24 cellular contexts compared by ENCODE assay signal in genomic region chr20:62790075-62790474, GRCh38. TPM values are rescaled to one million over a fixed set of nuclear protein-coding genes. Genes with fewer than 3 reads are reported as not detected.
DNase-seq lines count a peak whose midpoint lies in the region; ATAC-seq, FAIRE-seq and TF ChIP-seq lines count a peak whose summit lies in the region.
"Had no signal": no experiment of that assay in that cellular context is flagged by ENCODE, and none has a peak within 500 bp of the region (broad histone marks: within the 10 kb centered on the region; RNA-seq: fewer than 3 reads in every experiment).

No MANE protein-coding gene starts in this region.

- no peak for DNase-seq in HepG2 (ENCODE audit: low spot score)
- DNase-seq in right lobe of liver, result no peak
- no peak for DNase-seq in RWPE1 (ENCODE audit: low spot score)
- DNase-seq in neuronal stem cell (ENCODE audit: low spot score), result no peak
- DNase-seq in iPS-NIHi7 (ENCODE audit: extremely low spot score), result no peak
- no peak for DNase-seq in HUDEP-2 (lab: John Stamatoyannopoulos, UW; ENCODE audit: unreplicated experiment in 76 of 76)
- no peak for DNase-seq in mucosa of gallbladder (ENCODE audit: low spot score)
- DNase-seq: AML-193; C1 segment of cervical spinal cord; CD4-positive, CD25-positive, alpha-beta regulatory T cell; CD8-positive, alpha-beta memory T cell; COR-L47; DMS 273 treated with DMSO at 0.1 percent for 48 hours; DMS53; DND-41; EL; Karpas-422 had no signal

- peaks cover 16 to 66% of the 10 kb centered on the region in 2 experiments for H3K27me3 ChIP-seq in HepG2 (ENCODE audit: control insufficient read depth in 1 of 2, insufficient read depth in 2 of 2, low read length in 2 of 2)
- no peaks in the 10 kb centered on the region for H3K27me3 ChIP-seq in right lobe of liver
- H3K27me3 ChIP-seq in neuronal stem cell (ENCODE audit: control insufficient read depth in 3 of 3, insufficient read depth in 3 of 3, low read depth in 1 of 3, low read length in 3 of 3), result peaks cover 0 to 22% (median 20%) of the 10 kb centered on the region in 3 experiments

- no peaks in the 10 kb centered on the region for H3K9me3 ChIP-seq in HepG2 (ENCODE audit: low read length)
- H3K9me3 ChIP-seq in right lobe of liver, result no peaks in the 10 kb centered on the region
- H3K9me3 ChIP-seq in neuronal stem cell (replicated peaks in 1 of 2; ENCODE audit: control insufficient read depth in 2 of 2, insufficient read depth in 1 of 2, low read depth in 1 of 2, low read length in 2 of 2), result peaks cover 0 to 2% of the 10 kb centered on the region in 2 donors
- H3K9me3 ChIP-seq: A549, HAP-1 had no signal

- CTCF ChIA-PET in HepG2 (lab: Yijun Ruan, JAX; ENCODE audit: low intra/inter-chr PET ratio, low total read pairs) (interaction anchor here (1.8 to 3.9 kb wide), 4 partner anchors 18 to 290 kb away, joined by 5 to 93 read pairs (median 16); no protein-coding TSS in a partner anchor), RWPE1 (lab: Yijun Ruan, JAX) (interaction anchor here (0.6 to 3.8 kb wide), 12 partner anchors 19 to 290 kb away, joined by 3 to 70 read pairs (median 8); partner anchors contain the start of gene NTSR1)

- H3K4me1 ChIP-seq in HepG2 (ENCODE audit: insufficient read depth, low read length) (peaks cover 50% of the 10 kb centered on the region), right lobe of liver (peaks cover 0 to 6% (median 3%) of the 10 kb centered on the region in 4 donors), neuronal stem cell (ENCODE audit: control insufficient read depth in 2 of 2, insufficient read depth in 1 of 2, low read depth in 1 of 2, low read length in 2 of 2) (peaks cover 18 to 22% of the 10 kb centered on the region in 2 donors)

- H4K91ac ChIP-seq in neuronal stem cell (ENCODE audit: low read depth, low read length, poor library complexity), result no peak overlapping the region

- no peak for FAIRE-seq in HepG2 (lab: Jason Lieb, UNC)
- FAIRE-seq: A549, GM12878, GM19239 had no signal

- H2AK5ac ChIP-seq in neuronal stem cell (ENCODE audit: low read depth, low read length), result no peak overlapping the region

- no peak overlapping the region for H2BK120ac ChIP-seq in neuronal stem cell (ENCODE audit: low read depth, low read length)

- peak overlapping the region; percentile 40 for H3K23ac ChIP-seq in neuronal stem cell (ENCODE audit: low read depth, low read length, poor library complexity)

- H4K8ac ChIP-seq in neuronal stem cell (ENCODE audit: low read depth, low read length), result no peak overlapping the region

- TF ChIP-seq EP300 in HepG2 (IDR thresholded peaks at IDR 0.05; ENCODE audit: low read depth in 2 of 2, low read length in 2 of 2) (no peak), HepG2 (CRISPR knock-in tag; IDR thresholded peaks at IDR 0.05; ENCODE audit: borderline replicate concordance) (no peak)

- peak overlapping the region; percentile 33 for H2BK12ac ChIP-seq in neuronal stem cell (ENCODE audit: low read length)

- intact Hi-C loops in HepG2 (cut with micrococcal nuclease; ENCODE audit: unreplicated experiment), result loop anchor here (2.0 to 10.0 kb wide), 4 partner anchors 103 to 415 kb away; no protein-coding TSS in a partner anchor
- intact Hi-C loops in right lobe of liver (cut with DNase I), result no loop called here

- H2BK15ac ChIP-seq in neuronal stem cell (ENCODE audit: low read length), result no peak overlapping the region

- no peak overlapping the region for H2AFZ ChIP-seq in HepG2 (ENCODE audit: low read length)
- H2AFZ ChIP-seq in neuronal stem cell (ENCODE audit: low read length), result no peak overlapping the region

- H3K4me2 ChIP-seq in HepG2 (ENCODE audit: low read depth, low read length), result no peak overlapping the region
- H3K4me2 ChIP-seq in neuronal stem cell (ENCODE audit: insufficient read depth, low read length, poor library complexity, severe bottlenecking), result no peak overlapping the region
- H3K4me2 ChIP-seq: A549 had no signal

- in situ Hi-C loops in HepG2 (cut with HindIII; ENCODE audit: extremely low pct_ligation_motif_present, low pct_unique_long_range_greater_than_20kb), result loop anchor here (5.0 to 25.0 kb wide), 3 partner anchors 123 to 278 kb away; no protein-coding TSS in a partner anchor

- no peak overlapping the region for H3K4ac ChIP-seq in neuronal stem cell (ENCODE audit: low read length)

- WGBS in HepG2 (ENCODE audit: low lambda C conversion rate), result 60% methylated on average over 12 of the region's 12 CpGs
- WGBS in right lobe of liver (ENCODE audit: insufficient coverage, low coverage, low lambda C conversion rate, missing lambda C conversion rate), result no CpG with 5 or more reads among the region's 12 CpGs
- no CpG with 5 or more reads among the region's 12 CpGs for whole genome bisulfite sequencing in neuronal stem cell (ENCODE audit: extremely low coverage in 2 of 2, insufficient read length in 2 of 2, insufficient replicate concordance in 1 of 2), 2 donors

- TF ChIP-seq RAD21 in HepG2 (CRISPR knock-in tag; IDR thresholded peaks at IDR 0.05), result no peak

- no peak overlapping the region for H3K4me3 ChIP-seq in HepG2 (replicated peaks in 1 of 3; ENCODE audit: insufficient read depth in 1 of 3, low read depth in 2 of 3, low read length in 3 of 3)
- no peak overlapping the region for H3K4me3 ChIP-seq in right lobe of liver
- peak overlapping the region in 1 of 2 donors; percentile 29 for H3K4me3 ChIP-seq in neuronal stem cell (ENCODE audit: low read length in 2 of 2)
- H3K4me3 ChIP-seq: A549, GM12878, HAP-1 had no signal

- TF ChIP-seq CTCF in HepG2 (CRISPR knock-in tag; IDR thresholded peaks at IDR 0.05) (no peak), right lobe of liver (IDR thresholded peaks at IDR 0.05) (no peak), RWPE1 (conservative IDR thresholded peaks at IDR 0.05; ENCODE audit: low read depth) (no peak)

- H3K36me3 ChIP-seq in HepG2 (replicated peaks in 1 of 2; ENCODE audit: control insufficient read depth in 1 of 2, insufficient read depth in 2 of 2, low read length in 2 of 2) (no peaks in the 10 kb centered on the region), right lobe of liver (no peaks in the 10 kb centered on the region), neuronal stem cell (replicated peaks in 1 of 2; ENCODE audit: control insufficient read depth in 2 of 2, insufficient read depth in 2 of 2, low read length in 2 of 2) (no peaks in the 10 kb centered on the region)
- H3K36me3 ChIP-seq: HAP-1 had no signal

- peak overlapping the region; percentile 42 for H3K14ac ChIP-seq in neuronal stem cell (ENCODE audit: low read length)

- no peaks in the 10 kb centered on the region for H3K79me1 ChIP-seq in neuronal stem cell (ENCODE audit: low read depth, low read length)

- H3K27ac ChIP-seq in HepG2 (ENCODE audit: extremely low read length, insufficient read depth, low read length), result no peak overlapping the region
- H3K27ac ChIP-seq in right lobe of liver, result no peak overlapping the region
- peak overlapping the region; percentile 10; the same call in 1 of the 2 replicates for H3K27ac ChIP-seq in RWPE1
- H3K27ac ChIP-seq in neuronal stem cell (replicated peaks; ENCODE audit: low read length), result no peak overlapping the region
- H3K27ac ChIP-seq: 22Rv1, A549, HL-60 had no signal

- no peaks in the 10 kb centered on the region for H3K79me2 ChIP-seq in HepG2 (ENCODE audit: insufficient read depth, low read length)

- peak overlapping the region; percentile 9 for H3K18ac ChIP-seq in neuronal stem cell (ENCODE audit: low read length)

- POLR2A ChIA-PET in HepG2 (lab: Yijun Ruan, JAX), result interaction anchor here (0.6 kb wide), 1 partner anchor 42 kb away, joined by 3 read pairs; no protein-coding TSS in a partner anchor
- POLR2A ChIA-PET in RWPE1 (lab: Yijun Ruan, JAX; ENCODE audit: low non-redundant PET), result no interaction called here

- ATAC-seq in HepG2 (no peak), right lobe of liver (no peak)
- ATAC-seq: A549, GM12878 had no signal

- H2BK5ac ChIP-seq in neuronal stem cell (ENCODE audit: low read length), result no peak overlapping the region

- no TSS peak for BruUV-seq in HepG2 (replicated peaks; lab: Mats Ljungman, UMichigan)

- H3K9ac ChIP-seq in HepG2 (ENCODE audit: insufficient read depth, low read depth, low read length) (no peak overlapping the region), neuronal stem cell (ENCODE audit: low read depth, low read length, poor library complexity) (peak overlapping the region; percentile 70)

- TF ChIP-seq POLR2A in HepG2 (IDR thresholded peaks at IDR 0.05; ENCODE audit: insufficient read depth in 1 of 2, low read depth in 2 of 2, low read length in 2 of 2), result no peak
- TF ChIP-seq POLR2A in right lobe of liver (IDR thresholded peaks at IDR 0.05), result no peak

- no peaks in the 10 kb centered on the region for H4K20me1 ChIP-seq in HepG2 (ENCODE audit: insufficient read depth, low read length)

RNA-seq across cellular contexts. Expression of gene MRGBP, which starts 6.2 kb away (rescaled TPM):
- total RNA-seq in HepG2 (2016; rRNA removed; fragmentation: Illumina TruSeq; extraction: Trizol) (34.8 and 35.9 TPM in 2 replicates), right lobe of liver (1 to 10 TPM; 3.3 to 8.0 (median 5.3) TPM), mucosa of gallbladder (8.9 TPM)
- 79.0 and 80.7 TPM in 2 replicates for total RNA-seq in HepG2 (2016; cell fraction: cytosol; rRNA removed; fragmentation: Illumina TruSeq; extraction: Trizol; ENCODE audit: low read depth)
- total RNA-seq in HepG2 (2016; cell fraction: insoluble cytoplasmic fraction; rRNA removed; fragmentation: Illumina TruSeq; extraction: Trizol), result 31.8 and 38.7 TPM in 2 replicates
- 96.7 and 98.0 TPM in 2 replicates for total RNA-seq in HepG2 (2016; cell fraction: membrane; rRNA removed; fragmentation: Illumina TruSeq; extraction: Trizol)
- total RNA-seq in HepG2 (2016; cell fraction: nucleus; rRNA removed; fragmentation: Illumina TruSeq; extraction: Trizol), result 17.0 and 18.5 TPM in 2 replicates
- 31.6 and 34.2 TPM in 2 replicates for polyA plus RNA-seq in HepG2 (2011; rRNA removed)
- polyA plus RNA-seq in HepG2 (2011; cell fraction: cytosol; rRNA removed), result 30.7 and 37.2 TPM in 2 replicates
- polyA plus RNA-seq in HepG2 (2011; cell fraction: nucleus; rRNA removed), result 29.7 and 36.4 TPM in 2 replicates
- polyA plus RNA-seq in HepG2 (2012), result 21.6 and 23.1 TPM in 2 replicates
- polyA plus RNA-seq in HepG2 (2016; cell fraction: cytosol; fragmentation: Illumina TruSeq; extraction: Trizol; ENCODE audit: low read depth), result 88.5 and 96.5 TPM in 2 replicates
- polyA plus RNA-seq in HepG2 (2016; cell fraction: insoluble cytoplasmic fraction; fragmentation: Illumina TruSeq; extraction: Trizol; ENCODE audit: low read depth), result 34.9 and 39.2 TPM in 2 replicates
- polyA plus RNA-seq in HepG2 (2016; cell fraction: membrane; fragmentation: Illumina TruSeq; extraction: Trizol; ENCODE audit: low read depth), result 88.7 and 90.6 TPM in 2 replicates
- polyA plus RNA-seq in HepG2 (2016; cell fraction: nucleus; fragmentation: Illumina TruSeq; extraction: Trizol; ENCODE audit: insufficient read depth, low read depth), result 40.3 and 42.7 TPM in 2 replicates
- 21.2 and 36.8 TPM in 2 replicates for polyA minus RNA-seq in HepG2 (2011; rRNA and poly(A)+ RNA removed; ENCODE audit: low replicate concordance)
- polyA minus RNA-seq in HepG2 (2011; cell fraction: cytosol; rRNA and poly(A)+ RNA removed), result 12.7 and 13.0 TPM in 2 replicates
- 10.2 and 10.9 TPM in 2 replicates for polyA minus RNA-seq in HepG2 (2011; cell fraction: nucleus; rRNA and poly(A)+ RNA removed)
- polyA plus RNA-seq in neuronal stem cell (2013, experiment 1 of 2), result 15.5 TPM
- polyA plus RNA-seq in neuronal stem cell (2013, experiment 2 of 2), result 15.6 TPM

RNA-seq across cellular contexts. Expression of gene OGFR, which starts 14.6 kb away (rescaled TPM):
- total RNA-seq in HepG2 (2016; rRNA removed; fragmentation: Illumina TruSeq; extraction: Trizol), result 68.3 and 81.8 TPM in 2 replicates
- 6.3 and 8.7 TPM in 2 replicates for total RNA-seq in HepG2 (2016; cell fraction: cytosol; rRNA removed; fragmentation: Illumina TruSeq; extraction: Trizol; ENCODE audit: low read depth)
- 58.8 and 84.2 TPM in 2 replicates for total RNA-seq in HepG2 (2016; cell fraction: insoluble cytoplasmic fraction; rRNA removed; fragmentation: Illumina TruSeq; extraction: Trizol)
- total RNA-seq in HepG2 (2016; cell fraction: membrane; rRNA removed; fragmentation: Illumina TruSeq; extraction: Trizol), result 20.8 and 24.4 TPM in 2 replicates
- 33.8 and 41.3 TPM in 2 replicates for total RNA-seq in HepG2 (2016; cell fraction: nucleus; rRNA removed; fragmentation: Illumina TruSeq; extraction: Trizol)
- 47.7 and 62.2 TPM in 2 replicates for polyA plus RNA-seq in HepG2 (2011; rRNA removed)
- 58.6 and 82.5 TPM in 2 replicates for polyA plus RNA-seq in HepG2 (2011; cell fraction: cytosol; rRNA removed)
- polyA plus RNA-seq in HepG2 (2011; cell fraction: nucleus; rRNA removed), result 105 and 121 TPM in 2 replicates
- polyA plus RNA-seq in HepG2 (2012), result 34.0 and 38.1 TPM in 2 replicates
- polyA plus RNA-seq in HepG2 (2016; cell fraction: cytosol; fragmentation: Illumina TruSeq; extraction: Trizol; ENCODE audit: low read depth), result 4.2 and 4.7 TPM in 2 replicates
- polyA plus RNA-seq in HepG2 (2016; cell fraction: insoluble cytoplasmic fraction; fragmentation: Illumina TruSeq; extraction: Trizol; ENCODE audit: low read depth), result 68.1 and 77.5 TPM in 2 replicates
- 11.5 and 14.2 TPM in 2 replicates for polyA plus RNA-seq in HepG2 (2016; cell fraction: membrane; fragmentation: Illumina TruSeq; extraction: Trizol; ENCODE audit: low read depth)
- 103 and 104 TPM in 2 replicates for polyA plus RNA-seq in HepG2 (2016; cell fraction: nucleus; fragmentation: Illumina TruSeq; extraction: Trizol; ENCODE audit: insufficient read depth, low read depth)
- polyA minus RNA-seq in HepG2 (2011; rRNA and poly(A)+ RNA removed; ENCODE audit: low replicate concordance), result 38.5 and 45.1 TPM in 2 replicates
- 39.4 and 42.5 TPM in 2 replicates for polyA minus RNA-seq in HepG2 (2011; cell fraction: cytosol; rRNA and poly(A)+ RNA removed)
- polyA minus RNA-seq in HepG2 (2011; cell fraction: nucleus; rRNA and poly(A)+ RNA removed), result 15.1 and 20.0 TPM in 2 replicates
- total RNA-seq in right lobe of liver, result 10 to 100 TPM; 40.7 to 48.1 (median 47.0) TPM
- polyA plus RNA-seq in neuronal stem cell (2013, experiment 1 of 2), result 15.0 TPM
- polyA plus RNA-seq in neuronal stem cell (2013, experiment 2 of 2), result 14.7 TPM
- 50.8 TPM for total RNA-seq in mucosa of gallbladder

RNA-seq across cellular contexts. Expression of gene COL9A3, which starts 26.8 kb away (rescaled TPM):
- total RNA-seq in HepG2 (2016; rRNA removed; fragmentation: Illumina TruSeq; extraction: Trizol) (53.3 and 204 TPM in 2 replicates), right lobe of liver (1 to 10 TPM; 1.5 to 7.6 (median 3.5) TPM), mucosa of gallbladder (3.6 TPM)
- 13.9 and 15.8 TPM in 2 replicates for total RNA-seq in HepG2 (2016; cell fraction: cytosol; rRNA removed; fragmentation: Illumina TruSeq; extraction: Trizol; ENCODE audit: low read depth)
- 48.0 and 215 TPM in 2 replicates for total RNA-seq in HepG2 (2016; cell fraction: insoluble cytoplasmic fraction; rRNA removed; fragmentation: Illumina TruSeq; extraction: Trizol)
- 19.3 and 20.8 TPM in 2 replicates for total RNA-seq in HepG2 (2016; cell fraction: membrane; rRNA removed; fragmentation: Illumina TruSeq; extraction: Trizol)
- 216 and 254 TPM in 2 replicates for total RNA-seq in HepG2 (2016; cell fraction: nucleus; rRNA removed; fragmentation: Illumina TruSeq; extraction: Trizol)
- 155 and 175 TPM in 2 replicates for polyA plus RNA-seq in HepG2 (2011; rRNA removed)
- 84.5 and 113 TPM in 2 replicates for polyA plus RNA-seq in HepG2 (2011; cell fraction: cytosol; rRNA removed)
- polyA plus RNA-seq in HepG2 (2011; cell fraction: nucleus; rRNA removed), result 1,291 and 1,782 TPM in 2 replicates
- polyA plus RNA-seq in HepG2 (2012), result 79.9 and 172 TPM in 2 replicates
- polyA plus RNA-seq in HepG2 (2016; cell fraction: cytosol; fragmentation: Illumina TruSeq; extraction: Trizol; ENCODE audit: low read depth), result 9.2 and 9.5 TPM in 2 replicates
- polyA plus RNA-seq in HepG2 (2016; cell fraction: insoluble cytoplasmic fraction; fragmentation: Illumina TruSeq; extraction: Trizol; ENCODE audit: low read depth), result 55.1 and 66.2 TPM in 2 replicates
- polyA plus RNA-seq in HepG2 (2016; cell fraction: membrane; fragmentation: Illumina TruSeq; extraction: Trizol; ENCODE audit: low read depth), result 17.0 and 20.1 TPM in 2 replicates
- polyA plus RNA-seq in HepG2 (2016; cell fraction: nucleus; fragmentation: Illumina TruSeq; extraction: Trizol; ENCODE audit: insufficient read depth, low read depth), result 637 and 662 TPM in 2 replicates
- polyA minus RNA-seq in HepG2 (2011; rRNA and poly(A)+ RNA removed; ENCODE audit: low replicate concordance), result 5.1 and 12.2 TPM in 2 replicates
- polyA minus RNA-seq in HepG2 (2011; cell fraction: cytosol; rRNA and poly(A)+ RNA removed), result 23.0 and 25.3 TPM in 2 replicates
- 56.8 and 67.0 TPM in 2 replicates for polyA minus RNA-seq in HepG2 (2011; cell fraction: nucleus; rRNA and poly(A)+ RNA removed)
- 77.2 TPM for polyA plus RNA-seq in neuronal stem cell (2013, experiment 1 of 2)
- polyA plus RNA-seq in neuronal stem cell (2013, experiment 2 of 2), result 77.0 TPM
- total RNA-seq: CD4-positive, CD25-positive, alpha-beta regulatory T cell; CD8-positive, alpha-beta memory T cell; H4 had no signal
- polyA plus RNA-seq: CD4-positive, CD25-positive, alpha-beta regulatory T cell; CD8-positive, alpha-beta memory T cell had no signal
